15 cellular contexts compared by ENCODE assay signal in genomic region chr2:25454824-25455611, GRCh38.
"Had no signal": no experiment of that assay in that cellular context is flagged by ENCODE, and none has a peak within 500 bp of the region (broad histone marks: within the 10 kb centered on the region; RNA-seq: fewer than 3 reads in every experiment).

No MANE protein-coding gene starts in this region.

- FAIRE-seq: small intestine had no signal

- H3K27ac ChIP-seq: brain microvascular endothelial cell, lower lobe of right lung, transverse colon had no signal

- H3K27ac Mint-ChIP-seq: dendritic cell treated with granulocyte-macrophage colony-stimulating factor and Interleukin-4, amounts not matched to agents 40 ng/mL and 50 ng/mL, for 4 days; stimulated activated effector memory CD8-positive, alpha-beta T cell treated with anti-CD3 and anti-CD28 coated beads, Interleukin-12 subunit alpha, Interleukin-12 subunit beta, amount 100 ng/mL, for 72 hours had no signal

- ATAC-seq: lower lobe of right lung; stimulated activated effector memory CD8-positive, alpha-beta T cell treated with anti-CD3 and anti-CD28 coated beads, Interleukin-12 subunit alpha, Interleukin-12 subunit beta, amount 100 ng/mL, for 72 hours had no signal

- H3K36me3 ChIP-seq: brain microvascular endothelial cell, transverse colon had no signal

- H3K4me3 Mint-ChIP-seq: dendritic cell treated with granulocyte-macrophage colony-stimulating factor and Interleukin-4, amounts not matched to agents 40 ng/mL and 50 ng/mL, for 4 days; naive B cell; stimulated activated effector memory CD8-positive, alpha-beta T cell treated with anti-CD3 and anti-CD28 coated beads, Interleukin-12 subunit alpha, Interleukin-12 subunit beta, amount 100 ng/mL, for 72 hours had no signal

- DNase-seq: activated CD4-positive, CD25-positive, alpha-beta regulatory T cell treated with anti-CD3 and anti-CD28 coated beads, Interleukin-2, amount 50 U/mL, for 72 hours; activated CD8-positive, alpha-beta memory T cell treated with anti-CD3 and anti-CD28 coated beads for 24 hours; activated T-cell treated with anti-CD3 and anti-CD28 coated beads, Interleukin-2, amount 50 U/mL, for 1 hour; amniotic stem cell; brain microvascular endothelial cell; cerebellar nuclear complex; hippocampal formation; lower lobe of right lung; naive B cell; retina; SIG-M5; small intestine; transverse colon had no signal

- H3K9me3 Mint-ChIP-seq: dendritic cell treated with granulocyte-macrophage colony-stimulating factor and Interleukin-4, amounts not matched to agents 40 ng/mL and 50 ng/mL, for 4 days; stimulated activated effector memory CD8-positive, alpha-beta T cell treated with anti-CD3 and anti-CD28 coated beads, Interleukin-12 subunit alpha, Interleukin-12 subunit beta, amount 100 ng/mL, for 72 hours had no signal

- H3K27me3 Mint-ChIP-seq: dendritic cell treated with granulocyte-macrophage colony-stimulating factor and Interleukin-4, amounts not matched to agents 40 ng/mL and 50 ng/mL, for 4 days; naive B cell had no signal

- H3K27me3 ChIP-seq: brain microvascular endothelial cell, transverse colon had no signal

- H3K4me1 Mint-ChIP-seq: stimulated activated effector memory CD8-positive, alpha-beta T cell treated with anti-CD3 and anti-CD28 coated beads, Interleukin-12 subunit alpha, Interleukin-12 subunit beta, amount 100 ng/mL, for 72 hours had no signal

- H3K9me3 ChIP-seq: lower lobe of right lung, transverse colon had no signal

- H3K4me3 ChIP-seq: lower lobe of right lung, transverse colon had no signal

- H3K4me1 ChIP-seq: lower lobe of right lung had no signal
